23 cellular contexts compared by ENCODE assay signal in the genomic region with DNA sequence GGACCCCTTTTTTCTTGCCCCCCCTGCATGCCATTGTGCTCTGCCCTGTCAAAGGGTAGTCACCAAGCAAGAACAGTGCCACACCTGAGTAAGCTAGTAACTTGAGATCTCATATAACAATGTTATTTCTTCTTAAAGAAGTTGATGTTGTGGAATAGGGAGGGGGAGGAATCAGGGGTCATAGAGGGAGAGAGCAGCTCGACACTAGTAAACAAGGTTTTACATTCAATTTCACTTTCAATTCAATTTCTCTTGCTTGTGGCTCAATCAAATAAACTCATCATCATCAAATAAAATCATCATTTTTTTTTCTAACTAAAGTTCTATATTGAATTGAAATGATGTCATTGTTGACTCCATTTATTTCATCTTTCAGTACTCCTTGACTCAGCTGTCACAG.
DNase-seq lines count a peak whose midpoint lies in the region; ATAC-seq, FAIRE-seq and TF ChIP-seq lines count a peak whose summit lies in the region.
"Had no signal": no experiment of that assay in that cellular context is flagged by ENCODE, and none has a peak within 500 bp of the region (broad histone marks: within the 10 kb centered on the region; RNA-seq: fewer than 3 reads in every experiment).

No MANE protein-coding gene starts in this region.

- RAD21 ChIA-PET in GM12878 (lab: Charles Lee; ENCODE audit: unreplicated experiment): no interaction called here

- H3K27ac ChIP-seq in CD8-positive, alpha-beta T cell (ENCODE audit: low read depth, low read length): no peak overlapping the region
- H3K27ac ChIP-seq in GM12878 (ENCODE audit: control insufficient read depth, insufficient read depth) (no peak overlapping the region), spleen (no peak overlapping the region), tibial artery (no peak overlapping the region)
- H3K27ac ChIP-seq: C4-2B, HL-60, SJCRH30 had no signal

- no peak for TF ChIP-seq CTCF in CD8-positive, alpha-beta T cell (IDR thresholded peaks at IDR 0.05)
- TF ChIP-seq CTCF in GM12878 (IDR thresholded peaks at IDR 0.05 in 2 of 3, conservative IDR thresholded peaks at IDR 0.05 in 1 of 3; ENCODE audit: control insufficient read depth in 2 of 3, extremely low read depth in 1 of 3, insufficient read depth in 1 of 3, low read depth in 3 of 3, low read length in 3 of 3): no peak
- no peak for TF ChIP-seq CTCF in spleen (IDR thresholded peaks at IDR 0.05 in 8 of 11, conservative IDR thresholded peaks at IDR 0.05 in 3 of 11)
- TF ChIP-seq CTCF in tibial artery (IDR thresholded peaks at IDR 0.05): no peak

- peak overlapping the region; percentile 49 for H2AFZ ChIP-seq in GM12878 (ENCODE audit: control insufficient read depth, low read depth, low read length)

- SMC1A ChIA-PET in GM12878 (lab: Charles Lee; ENCODE audit: uncharacterized antibody, unreplicated experiment): interaction anchor here (0.6 kb wide), 1 partner anchor 67 kb away, joined by 3 read pairs; no protein-coding TSS in a partner anchor

- TF ChIP-seq POLR2A in GM12878 (IDR thresholded peaks at IDR 0.05; ENCODE audit: low read depth, low read length): no peak
- TF ChIP-seq POLR2A in spleen (IDR thresholded peaks at IDR 0.05): no peak

- H3K36me3 Mint-ChIP-seq in CD8-positive, alpha-beta T cell: no peaks in the 10 kb centered on the region
- H3K36me3 Mint-ChIP-seq in activated CD4-positive, alpha-beta memory T cell treated with anti-CD3 and anti-CD28 coated beads, Interleukin-2, amount 10 ng/mL, durations not matched to agents 7 days and 5 days (ENCODE audit: low read depth): no peaks in the 10 kb centered on the region

- intact Hi-C loops in CD8-positive, alpha-beta T cell (cut with DNase I, micrococcal nuclease): no loop called here
- intact Hi-C loops in GM12878 (cut with micrococcal nuclease; ENCODE audit: unreplicated experiment): no loop called here
- intact Hi-C loops in spleen (cut with DNase I; ENCODE audit: low total_unique reads): no loop called here
- intact Hi-C loops in tibial artery (cut with DNase I; ENCODE audit: low total_unique reads): no loop called here

- H3K4me3 ChIP-seq in CD8-positive, alpha-beta T cell (ENCODE audit: low read depth, low read length): no peak overlapping the region
- H3K4me3 ChIP-seq in GM12878 (no peak overlapping the region), spleen (peak overlapping the region in 1 of 8 donors; percentile 14), tibial artery (no peak overlapping the region)
- H3K4me3 ChIP-seq: SJCRH30 had no signal

- no peaks in the 10 kb centered on the region for H3K36me3 ChIP-seq in CD8-positive, alpha-beta T cell (ENCODE audit: insufficient read depth, low read length)
- no peaks in the 10 kb centered on the region for H3K36me3 ChIP-seq in GM12878 (ENCODE audit: control insufficient read depth in 2 of 2, insufficient read depth in 2 of 2, low read length in 1 of 2)
- H3K36me3 ChIP-seq in spleen: no peaks in the 10 kb centered on the region
- no peaks in the 10 kb centered on the region for H3K36me3 ChIP-seq in tibial artery
- H3K36me3 ChIP-seq: SJCRH30 had no signal

- peaks cover 3% of the 10 kb centered on the region for H3K27me3 Mint-ChIP-seq in CD8-positive, alpha-beta T cell (ENCODE audit: low read depth)
- no peaks in the 10 kb centered on the region for H3K27me3 Mint-ChIP-seq in activated CD4-positive, alpha-beta memory T cell treated with anti-CD3 and anti-CD28 coated beads, Interleukin-2, amount 10 ng/mL, durations not matched to agents 7 days and 5 days

- H3K4me1 ChIP-seq in CD8-positive, alpha-beta T cell (ENCODE audit: insufficient read depth, low read length): no peaks in the 10 kb centered on the region
- no peaks in the 10 kb centered on the region for H3K4me1 ChIP-seq in GM12878 (ENCODE audit: control insufficient read depth, insufficient read depth, low read length)
- H3K4me1 ChIP-seq in spleen: no peaks in the 10 kb centered on the region
- no peaks in the 10 kb centered on the region for H3K4me1 ChIP-seq in tibial artery
- H3K4me1 ChIP-seq: SJCRH30 had no signal

- peaks cover 6% of the 10 kb centered on the region for H3K4me1 Mint-ChIP-seq in CD8-positive, alpha-beta T cell (ENCODE audit: low read depth)
- peaks cover 5% of the 10 kb centered on the region for H3K4me1 Mint-ChIP-seq in activated CD4-positive, alpha-beta memory T cell treated with anti-CD3 and anti-CD28 coated beads, Interleukin-2, amount 10 ng/mL, durations not matched to agents 7 days and 5 days
- H3K4me1 Mint-ChIP-seq: H9 had no signal

- WGBS in GM12878 (ENCODE audit: insufficient coverage, insufficient replicate concordance, low lambda C conversion rate, missing lambda C conversion rate): 0% methylated on average over 1 of the region's 1 CpG
- WGBS in spleen, 5 donors: 33 to 69% (median 53%) methylated on average over 1 of the region's 1 CpG

- no peak overlapping the region for H3K9ac ChIP-seq in GM12878 (ENCODE audit: control insufficient read depth, insufficient read depth, low read length)

- peak overlapping the region; percentile 11; the same call in 1 of the 2 replicates for H3K4me2 ChIP-seq in GM12878 (ENCODE audit: control insufficient read depth, insufficient read depth)

- no peak overlapping the region for H3K27ac Mint-ChIP-seq in CD8-positive, alpha-beta T cell
- no peak overlapping the region for H3K27ac Mint-ChIP-seq in activated CD4-positive, alpha-beta memory T cell treated with anti-CD3 and anti-CD28 coated beads, Interleukin-2, amount 10 ng/mL, durations not matched to agents 7 days and 5 days
- H3K27ac Mint-ChIP-seq: H9 had no signal

- BruUV-seq in GM12878 (replicated peaks; lab: Mats Ljungman, UMichigan): no TSS peak

- H4K20me1 ChIP-seq in GM12878 (ENCODE audit: control insufficient read depth, insufficient read depth): no peaks in the 10 kb centered on the region

- DNase-seq in CD8-positive, alpha-beta T cell: no peak
- DNase-seq in GM12878 (ENCODE audit: low read depth, low spot score) (no peak), spleen (no peak), tibial artery (no peak)
- no peak for DNase-seq in activated CD4-positive, alpha-beta memory T cell treated with anti-CD3 and anti-CD28 coated beads, Interleukin-2, amount 10 ng/mL, durations not matched to agents 7 days and 5 days
- DNase-seq: ACHN, Calu3, DMS53, EL, H9, IMR-90, Karpas-422, NCI-H1048, NCI-H1436, NCI-H1930, NCI-H345, NCI-H524 treated with DMSO at 0.1 percent for 48 hours, SJCRH30 had no signal

- H3K27me3 ChIP-seq in CD8-positive, alpha-beta T cell (ENCODE audit: insufficient read depth, low read length): no peaks in the 10 kb centered on the region
- H3K27me3 ChIP-seq in GM12878 (replicated peaks in 1 of 2; ENCODE audit: control insufficient read depth in 2 of 2, insufficient read depth in 2 of 2, low read length in 1 of 2) (peaks cover 0 to 3% of the 10 kb centered on the region in 2 experiments; a peak in 2 of 4 replicates), spleen (replicated peaks in 1 of 7) (no peaks in the 10 kb centered on the region), tibial artery (no peaks in the 10 kb centered on the region)
- H3K27me3 ChIP-seq: SJCRH30 had no signal

- H3K4me3 Mint-ChIP-seq in CD8-positive, alpha-beta T cell: no peak overlapping the region
- no peak overlapping the region for H3K4me3 Mint-ChIP-seq in activated CD4-positive, alpha-beta memory T cell treated with anti-CD3 and anti-CD28 coated beads, Interleukin-2, amount 10 ng/mL, durations not matched to agents 7 days and 5 days
- H3K4me3 Mint-ChIP-seq: H9 had no signal

- H3K9me3 Mint-ChIP-seq in CD8-positive, alpha-beta T cell: no peaks in the 10 kb centered on the region
- no peaks in the 10 kb centered on the region for H3K9me3 Mint-ChIP-seq in activated CD4-positive, alpha-beta memory T cell treated with anti-CD3 and anti-CD28 coated beads, Interleukin-2, amount 10 ng/mL, durations not matched to agents 7 days and 5 days
- H3K9me3 Mint-ChIP-seq: H9 had no signal

- H3K79me2 ChIP-seq in GM12878 (ENCODE audit: control insufficient read depth, insufficient read depth, low read length): no peaks in the 10 kb centered on the region

- no peak for TF ChIP-seq EP300 in GM12878 (IDR thresholded peaks at IDR 0.05; ENCODE audit: borderline replicate concordance in 1 of 2, control insufficient read depth in 1 of 2, low read depth in 2 of 2, low read length in 2 of 2)

- FAIRE-seq in GM12878 (lab: Jason Lieb, UNC): no peak
- FAIRE-seq: GM12892 had no signal

- CTCF ChIA-PET in CD8-positive, alpha-beta T cell (lab: Charles Lee): interaction anchor here (0.7 kb wide), 1 partner anchor 1825 kb away, joined by 3 read pairs; no protein-coding TSS in a partner anchor
- CTCF ChIA-PET in GM12878 (lab: Yijun Ruan, JAX): no interaction called here
- CTCF ChIA-PET in activated CD4-positive, alpha-beta memory T cell treated with anti-CD3 and anti-CD28 coated beads, Interleukin-2, amount 10 ng/mL, durations not matched to agents 7 days and 5 days (lab: Charles Lee): interaction anchor here (1.4 kb wide), 1 partner anchor 26 kb away, joined by 6 read pairs; no protein-coding TSS in a partner anchor

- POLR2A ChIA-PET in CD8-positive, alpha-beta T cell (lab: Charles Lee): interaction anchor here (0.6 kb wide), 1 partner anchor 69 kb away, joined by 3 read pairs; no protein-coding TSS in a partner anchor
- POLR2A ChIA-PET in GM12878 (lab: Charles Lee): interaction anchor here (0.5 kb wide), 1 partner anchor 302 kb away, joined by 3 read pairs; no protein-coding TSS in a partner anchor
- POLR2A ChIA-PET in activated CD4-positive, alpha-beta memory T cell treated with anti-CD3 and anti-CD28 coated beads, Interleukin-2, amount 10 ng/mL, durations not matched to agents 7 days and 5 days (lab: Charles Lee): no interaction called here

- ATAC-seq in CD8-positive, alpha-beta T cell: peak; percentile 31
- ATAC-seq in GM18498 (IDR thresholded peaks at IDR 0.05; ENCODE audit: unreplicated experiment): peak; percentile 44
- ATAC-seq in HG03280 (IDR thresholded peaks at IDR 0.05; ENCODE audit: unreplicated experiment): peak; percentile 60
- peak; percentile 30; the same call in 2 of the 3 replicates for ATAC-seq in GM12878

- in situ Hi-C loops in GM12878 (cut with MboI): loop anchor here (25.0 kb wide), 1 partner anchor 537 kb away; no protein-coding TSS in a partner anchor

- no peak for TF ChIP-seq RAD21 in GM12878 (IDR thresholded peaks at IDR 0.05; ENCODE audit: insufficient read depth, low read depth, low read length)

- no peaks in the 10 kb centered on the region for H3K9me3 ChIP-seq in CD8-positive, alpha-beta T cell (ENCODE audit: low read length)
- H3K9me3 ChIP-seq in GM12878 (replicated peaks; ENCODE audit: control insufficient read depth, insufficient read depth, low read length) (no peaks in the 10 kb centered on the region), spleen (no peaks in the 10 kb centered on the region), tibial artery (no peaks in the 10 kb centered on the region)
- H3K9me3 ChIP-seq: SJCRH30 had no signal

TF ChIP-seq in GM12878, 131 proteins besides CTCF, POLR2A, EP300 and RAD21 (continues in another document):
- TF ChIP-seq CBX5 (IDR thresholded peaks at IDR 0.05; ENCODE audit: low read depth) (no peak), FOXK2 (IDR thresholded peaks at IDR 0.05) (0 out of 2 replicates have a peak, but pooled peaks have one; percentile 21)
